ENCODE assay signal across 21 cellular contexts in the genomic region with DNA sequence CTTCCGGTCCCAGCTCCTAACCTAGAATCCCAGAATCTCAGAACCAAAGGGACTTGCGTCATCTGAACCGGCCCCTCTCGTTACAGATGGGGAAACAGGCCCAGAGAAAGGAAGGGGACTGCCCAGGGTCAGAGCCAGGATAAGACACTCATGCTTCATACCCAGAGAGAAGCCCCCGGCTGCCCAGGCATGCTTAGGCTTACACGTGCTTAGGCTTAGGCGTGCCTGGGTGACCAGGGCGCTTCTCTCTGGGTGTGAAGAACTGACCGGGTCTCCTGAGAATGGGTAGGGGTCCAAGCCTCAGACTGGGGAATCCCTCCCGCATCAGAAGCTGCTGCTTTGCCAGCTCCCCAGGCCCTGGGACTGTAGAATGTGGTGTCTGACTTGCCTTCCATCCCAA. TPM values are rescaled to one million over a fixed set of nuclear protein-coding genes. Genes with fewer than 3 reads are reported as not detected.
DNase-seq lines count a peak whose midpoint lies in the region; ATAC-seq and TF ChIP-seq lines count a peak whose summit lies in the region.
"Had no signal": no experiment of that assay in that cellular context is flagged by ENCODE, and none has a peak within 500 bp of the region (broad histone marks: within the 10 kb centered on the region; RNA-seq: fewer than 3 reads in every experiment).

No MANE protein-coding gene starts in this region.

- intact Hi-C loops in heart left ventricle (cut with DNase I) (no loop called here), Right ventricle myocardium superior (cut with DNase I) (no loop called here), dorsolateral prefrontal cortex (cut with DNase I) (loop anchor here in 1 of 2 donors (2.0 kb wide), 1 partner anchor 33 kb away; no protein-coding TSS in a partner anchor), prostate gland (cut with DNase I) (no loop called here)

- WGBS in heart left ventricle, 4 donors = 87 to 97% (median 93%) methylated on average over 8 to 10 of the region's 10 CpGs
- 96% methylated on average over 10 of the region's 10 CpGs for WGBS in prostate gland

- no peak overlapping the region for H3K4me2 ChIP-seq in osteoblast (ENCODE audit: insufficient read depth, low read length)

- no peak for ATAC-seq in heart left ventricle
- no peak for ATAC-seq in Right ventricle myocardium superior (ENCODE audit: poor library complexity)
- ATAC-seq: CD8-positive, alpha-beta T cell had no signal

- peak overlapping the region in 7 of 12 donors; percentile 26 to 73 (median 52) for H3K27ac ChIP-seq in heart left ventricle
- peak overlapping the region; percentile 72 for H3K27ac ChIP-seq in WERI-Rb-1
- H3K27ac ChIP-seq in dorsolateral prefrontal cortex = peak overlapping the region; percentile 76 to 100 (median 98)
- no peak overlapping the region for H3K27ac ChIP-seq in osteoblast (ENCODE audit: low read depth, low read length)
- H3K27ac ChIP-seq in prostate gland = no peak overlapping the region
- H3K27ac ChIP-seq: 22Rv1, HL-60 had no signal

- no peaks in the 10 kb centered on the region for H3K27me3 ChIP-seq in heart left ventricle
- H3K27me3 ChIP-seq in WERI-Rb-1 (ENCODE audit: insufficient read depth, low read depth, severe bottlenecking) = no peaks in the 10 kb centered on the region
- no peaks in the 10 kb centered on the region for H3K27me3 ChIP-seq in dorsolateral prefrontal cortex
- no peaks in the 10 kb centered on the region for H3K27me3 ChIP-seq in osteoblast (ENCODE audit: insufficient read depth, low read length)
- H3K27me3 ChIP-seq in prostate gland (replicated peaks; ENCODE audit: insufficient read depth) = no peaks in the 10 kb centered on the region

- no peak overlapping the region for H2AFZ ChIP-seq in osteoblast (ENCODE audit: low read length)

- no peak for TF ChIP-seq POLR2A in heart left ventricle (IDR thresholded peaks at IDR 0.05)
- TF ChIP-seq POLR2A in prostate gland (IDR thresholded peaks at IDR 0.05) = no peak

- TF ChIP-seq CTCF in heart left ventricle (IDR thresholded peaks at IDR 0.05) (no peak), WERI-Rb-1 (IDR thresholded peaks at IDR 0.05; ENCODE audit: low read depth, low read length) (no peak), dorsolateral prefrontal cortex (IDR thresholded peaks at IDR 0.05 in 54 of 56, conservative IDR thresholded peaks at IDR 0.05 in 2 of 56; ENCODE audit: low read depth in 1 of 56, partially characterized antibody in 56 of 56) (no peak), osteoblast (IDR thresholded peaks at IDR 0.05; ENCODE audit: extremely low read depth, low read depth, low read length) (no peak), prostate gland (IDR thresholded peaks at IDR 0.05) (no peak)

- H3K79me2 ChIP-seq in osteoblast (ENCODE audit: insufficient read depth, low read length) = no peaks in the 10 kb centered on the region

- H3K36me3 ChIP-seq in heart left ventricle = peaks cover 0 to 6% (median 0%) of the 10 kb centered on the region in 9 donors
- peaks cover 17% of the 10 kb centered on the region for H3K36me3 ChIP-seq in WERI-Rb-1
- H3K36me3 ChIP-seq in osteoblast (ENCODE audit: insufficient read depth, low read length) = no peaks in the 10 kb centered on the region
- no peaks in the 10 kb centered on the region for H3K36me3 ChIP-seq in prostate gland

- DNase-seq in heart left ventricle (no peak), Right ventricle myocardium superior (no peak), WERI-Rb-1 (peak; percentile 61), dorsolateral prefrontal cortex (no peak), osteoblast (ENCODE audit: insufficient read length, low spot score, missing footprints) (peak; percentile 35), prostate gland (ENCODE audit: low spot score) (no peak)
- DNase-seq in activated CD4-positive, alpha-beta T cell treated with anti-CD3 and anti-CD28 coated beads, Interleukin-2, amount 50 U/mL, for 1 hour = no peak
- DNase-seq in stimulated activated CD4-positive, alpha-beta T cell treated with anti-CD3 and anti-CD28 coated beads, Interleukin-2, amount 100 ng/mL, for 24 hours = no peak
- DNase-seq: CD8-positive, alpha-beta T cell; COR-L47; DMS153; DMS79 treated with DMSO at 0.1 percent for 48 hours; EL; HCEC 1CT; HFFc6 had no signal

- no peaks in the 10 kb centered on the region for H4K20me1 ChIP-seq in osteoblast (ENCODE audit: insufficient read depth, low read length)

- H3K9me3 ChIP-seq in heart left ventricle (no peaks in the 10 kb centered on the region), WERI-Rb-1 (ENCODE audit: severe bottlenecking) (no peaks in the 10 kb centered on the region), osteoblast (ENCODE audit: low read depth, low read length) (no peaks in the 10 kb centered on the region), prostate gland (no peaks in the 10 kb centered on the region)

- peaks cover 0 to 59% (median 33%) of the 10 kb centered on the region in 12 donors for H3K4me1 ChIP-seq in heart left ventricle
- no peaks in the 10 kb centered on the region for H3K4me1 ChIP-seq in osteoblast (ENCODE audit: insufficient read depth, low read length)
- H3K4me1 ChIP-seq in prostate gland (replicated peaks) = no peaks in the 10 kb centered on the region

- no peak overlapping the region for H3K4me3 ChIP-seq in heart left ventricle
- no peak overlapping the region for H3K4me3 ChIP-seq in WERI-Rb-1 (ENCODE audit: low read depth, low read length)
- H3K4me3 ChIP-seq in dorsolateral prefrontal cortex = no peak overlapping the region
- no peak overlapping the region for H3K4me3 ChIP-seq in osteoblast (ENCODE audit: insufficient read depth, low read length)
- H3K4me3 ChIP-seq in prostate gland = no peak overlapping the region

RNA-seq across cellular contexts. Expression of gene DNAI2, which starts 29.9 kb away (rescaled TPM):
- not detected for total RNA-seq in heart left ventricle
- polyA plus RNA-seq in heart left ventricle = not detected
- not detected for total RNA-seq in Right ventricle myocardium superior
- under 1 TPM in 21 of 120 experiments, not detected in 99; 0.19 to 0.96 (median 0.40) TPM for total RNA-seq in dorsolateral prefrontal cortex
- not detected in 2 replicates for total RNA-seq in osteoblast
- 1 to 10 TPM in 1 of 2 donors, not detected in 1; 4.3 TPM for total RNA-seq in prostate gland
- total RNA-seq: A673, H4, HFFc6 had no signal
- polyA plus RNA-seq: BJ, CD14-positive monocyte had no signal

RNA-seq across cellular contexts. Expression of gene TTYH2, which starts 30.8 kb away (rescaled TPM):
- total RNA-seq in heart left ventricle (10 to 100 TPM; 17.3 to 34.6 (median 24.6) TPM), Right ventricle myocardium superior (41.8 TPM), dorsolateral prefrontal cortex (100 to 1,000 TPM in 71 of 120 experiments, 10 to 100 TPM in 49; 29.4 to 409 (median 112) TPM), osteoblast (1.2 and 1.4 TPM in 2 replicates), prostate gland (10 to 100 TPM in 1 of 2 donors, 1 to 10 TPM in 1; 7.7 to 43.3 TPM)
- 10 to 100 TPM; 10.3 to 14.5 TPM for polyA plus RNA-seq in heart left ventricle

RNA-seq across cellular contexts. Expression of gene RPL38, which starts 40.6 kb away (rescaled TPM):
- 100 to 1,000 TPM; 244 to 836 (median 739) TPM for total RNA-seq in heart left ventricle
- 1,000 to 10,000 TPM in 1 of 2 donors, 100 to 1,000 TPM in 1; 903 to 1,830 TPM for polyA plus RNA-seq in heart left ventricle
- total RNA-seq in Right ventricle myocardium superior = 691 TPM
- total RNA-seq in dorsolateral prefrontal cortex = 100 to 1,000 TPM; 444 to 745 (median 535) TPM
- 470 and 728 TPM in 2 replicates for total RNA-seq in osteoblast
- 100 to 1,000 TPM; 531 to 611 TPM for total RNA-seq in prostate gland

Comparison
In these comparisons a context has a peak if more than half of its experiments do, and no peak if none do; other contexts are left out.
1. DNase-seq: peak in WERI-Rb-1 (single experiment) and osteoblast (single experiment); none in heart left ventricle (0 of 5), Right ventricle myocardium superior (single experiment), dorsolateral prefrontal cortex (0 of 10), activated CD4-positive, alpha-beta T cell treated with anti-CD3 and anti-CD28 coated beads, Interleukin-2, amount 50 U/mL, for 1 hour (single experiment), prostate gland (single experiment) and stimulated activated CD4-positive, alpha-beta T cell treated with anti-CD3 and anti-CD28 coated beads, Interleukin-2, amount 100 ng/mL, for 24 hours (0 of 2).
2. H3K27ac ChIP-seq: peak in heart left ventricle (7 of 12), WERI-Rb-1 (single experiment) and dorsolateral prefrontal cortex (59 of 59); none in osteoblast (single experiment) and prostate gland (0 of 2).